Comparison of ENCODE assay signal across 24 cellular contexts in the genomic region with DNA sequence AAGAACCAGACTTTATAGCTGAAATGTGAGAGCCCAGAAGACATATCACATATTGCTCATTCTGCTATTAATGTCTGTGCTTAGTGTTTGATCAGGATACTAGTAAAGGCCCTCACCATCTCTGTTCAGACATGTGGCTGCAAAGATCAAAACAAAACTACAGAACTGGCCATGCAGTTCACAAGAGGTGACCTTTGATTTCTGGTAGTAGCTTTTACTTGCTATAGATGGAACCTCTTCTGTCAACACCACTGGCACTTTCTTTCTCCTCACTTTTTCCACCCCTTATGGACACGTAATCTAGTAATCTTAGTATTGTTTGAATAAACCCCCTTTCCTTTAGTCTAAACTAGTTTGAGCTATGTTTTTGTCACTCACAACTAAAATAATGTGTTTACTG.
"Had no signal": no experiment of that assay in that cellular context is flagged by ENCODE, and none has a peak within 500 bp of the region (broad histone marks: within the 10 kb centered on the region; RNA-seq: fewer than 3 reads in every experiment).

No MANE protein-coding gene starts in this region.

- H3K27me3 ChIP-seq: brain microvascular endothelial cell, cardiac muscle cell, MG63, SJCRH30 had no signal

- DNase-seq: activated CD4-positive, alpha-beta T cell treated with anti-CD3 and anti-CD28 coated beads, Interleukin-2, amount 50 U/mL, for 1 hour; activated CD4-positive, CD25-positive, alpha-beta regulatory T cell; activated CD8-positive, alpha-beta memory T cell treated with anti-CD3 and anti-CD28 coated beads, Interleukin-2, amount 10 ng/mL, durations not matched to agents 7 days and 5 days; activated naive CD4-positive, alpha-beta T cell treated with anti-CD3 and anti-CD28 coated beads, Interleukin-2, amount 50 U/mL, for 16 hours; activated T-cell treated with anti-CD3 and anti-CD28 coated beads, Interleukin-2, amount 50 U/mL, for 4 hours; brain microvascular endothelial cell; MG63; NCI-H1092 treated with DMSO at 0.1 percent for 48 hours; NCI-H1417 treated with DMSO at 0.1 percent for 48 hours; NCI-H1694 treated with DMSO at 0.1 percent for 48 hours; NCI-H2029 treated with DMSO at 0.1 percent for 48 hours; NCI-H345; NCI-H510A; NCI-H526 treated with DMSO at 0.1 percent for 48 hours; NCI-H82; OCI-M1; RPMI8226; SJCRH30; SK-N-SH; T-helper 1 cell had no signal

- H3K27ac Mint-ChIP-seq: activated CD8-positive, alpha-beta memory T cell treated with anti-CD3 and anti-CD28 coated beads, Interleukin-2, amount 10 ng/mL, durations not matched to agents 7 days and 5 days had no signal

- H3K9ac ChIP-seq: SK-N-SH had no signal

- H3K4me3 ChIP-seq: cardiac muscle cell, MG63, SJCRH30 had no signal

- ATAC-seq: activated CD8-positive, alpha-beta memory T cell treated with anti-CD3 and anti-CD28 coated beads, Interleukin-2, amount 10 ng/mL, durations not matched to agents 7 days and 5 days; activated T-cell treated with anti-CD3 and anti-CD28 coated beads, Interleukin-2, amount 50 U/mL, for 4 hours; Panc1; Right ventricle myocardium inferior had no signal

- H3K4me1 ChIP-seq: SJCRH30 had no signal

- H3K27ac ChIP-seq: brain microvascular endothelial cell, cardiac muscle cell, SJCRH30, VCaP had no signal

- H3K36me3 ChIP-seq: brain microvascular endothelial cell, cardiac muscle cell, MG63, SJCRH30 had no signal

- H3K4me3 Mint-ChIP-seq: activated CD8-positive, alpha-beta memory T cell treated with anti-CD3 and anti-CD28 coated beads, Interleukin-2, amount 10 ng/mL, durations not matched to agents 7 days and 5 days; activated T-cell treated with anti-CD3 and anti-CD28 coated beads, Interleukin-2, amount 50 U/mL, for 4 hours had no signal

- H3K9me3 ChIP-seq: SJCRH30, SK-N-SH had no signal

- H3K4me2 ChIP-seq: SK-N-SH had no signal
